9 cellular contexts compared by ENCODE assay signal in the genomic region with DNA sequence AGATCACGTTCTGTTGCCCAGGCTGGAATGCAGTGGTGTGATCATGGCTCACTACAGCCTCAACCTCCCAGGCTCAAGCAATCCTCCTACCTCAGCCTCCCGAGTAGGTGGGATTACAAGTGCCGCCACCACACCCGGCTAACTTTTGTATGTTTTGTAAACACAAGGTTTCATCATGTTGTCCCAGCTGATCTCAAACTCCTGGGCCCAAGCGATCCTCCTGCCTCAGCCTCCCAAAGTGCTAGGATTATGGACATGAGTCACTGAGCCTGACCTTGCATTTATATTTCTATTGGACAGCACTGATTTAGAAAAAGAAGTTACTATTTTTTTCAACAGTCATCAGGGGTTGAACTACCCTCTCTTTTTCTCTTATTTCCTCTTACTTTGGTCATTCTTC. TPM values are rescaled to one million over a fixed set of nuclear protein-coding genes. Genes with fewer than 3 reads are reported as not detected.
"Had no signal": no experiment of that assay in that cellular context is flagged by ENCODE, and none has a peak within 500 bp of the region (broad histone marks: within the 10 kb centered on the region; RNA-seq: fewer than 3 reads in every experiment).

No MANE protein-coding gene starts in this region.

RNA-seq across cellular contexts. Expression of gene FBN3, which starts 9.9 kb away (rescaled TPM):
- total RNA-seq: activated naive CD4-positive, alpha-beta T cell treated with anti-CD3 and anti-CD28 coated beads for 36 hours; activated naive CD8-positive, alpha-beta T cell treated with anti-CD3 and anti-CD28 coated beads for 36 hours; activated T-cell treated with anti-CD3 and anti-CD28 coated beads, Interleukin-2, amount 50 U/mL, for 72 hours; activated T-helper 1 cell treated with anti-CD3 and anti-CD28 coated beads, Interleukin-12 subunit alpha, Interleukin-12 subunit beta, Interleukin-2, Interleukin-4 antibody, amounts not matched to agents 30 ng/mL and 10 ng/mL and 1 ng/mL, durations not matched to agents 14 hours and 24 hours and 36 hours; activated T-helper 2 cell treated with anti-CD3 and anti-CD28 coated beads, Interferon-gamma antibody, Interleukin-2, Interleukin-4, amounts not matched to agents 10 μg/mL and 5 μg/mL and 100 μg/mL, durations not matched to agents 14 hours and 24 hours and 36 hours; aorta; ascending aorta; bronchial epithelial cell; cardiac septum had no signal
- polyA plus RNA-seq: aorta had no signal
